Comparison of ENCODE assay signal across 2 cellular contexts in genomic region chr17:15291674-15292361, GRCh38.
TF ChIP-seq lines count a peak whose summit lies in the region.

No MANE protein-coding gene starts in this region.

TF ChIP-seq in Ishikawa, 13 proteins besides CTCF, POLR2A, EP300 and RAD21:
- TF ChIP-seq NFIC (IDR thresholded peaks at IDR 0.05) = peak; percentile 70
- no peak for TF ChIP-seq TCF12 (IDR thresholded peaks at IDR 0.05; ENCODE audit: low read depth)
- TF ChIP-seq, protein P1, sequence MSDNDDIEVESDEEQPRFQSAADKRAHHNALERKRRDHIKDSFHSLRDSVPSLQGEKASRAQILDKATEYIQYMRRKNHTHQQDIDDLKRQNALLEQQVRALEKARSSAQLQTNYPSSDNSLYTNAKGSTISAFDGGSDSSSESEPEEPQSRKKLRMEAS (IDR thresholded peaks at IDR 0.05) = no peak
- no peak for TF ChIP-seq EGR1 (IDR thresholded peaks at IDR 0.05)
- TF ChIP-seq TAF1 (IDR thresholded peaks at IDR 0.05; ENCODE audit: low read depth) = no peak
- TF ChIP-seq TEAD4 (IDR thresholded peaks at IDR 0.05) = peak; percentile 58; the same call in 1 of the 2 replicates
- TF ChIP-seq REST (IDR thresholded peaks at IDR 0.05; ENCODE audit: low read depth) = no peak

TF ChIP-seq in H1, 55 proteins besides CTCF, POLR2A, EP300 and RAD21:
- TF ChIP-seq POU5F1 (IDR thresholded peaks at IDR 0.05; ENCODE audit: low read depth, low read length) (no peak), SUZ12 (IDR thresholded peaks at IDR 0.05; ENCODE audit: low read length) (no peak), BACH1 (IDR thresholded peaks at IDR 0.05; ENCODE audit: low read length) (no peak), SP1 (IDR thresholded peaks at IDR 0.05; ENCODE audit: low read depth, low read length) (no peak), BRCA1 (IDR thresholded peaks at IDR 0.05; ENCODE audit: low read depth, low read length) (no peak), ZNF274 (IDR thresholded peaks at IDR 0.05; ENCODE audit: borderline replicate concordance, extremely low read depth, low read length) (no peak), CBX8 (IDR thresholded peaks at IDR 0.05; ENCODE audit: borderline replicate concordance, low read depth, low read length) (no peak), JUND (IDR thresholded peaks at IDR 0.05; ENCODE audit: low read length) (no peak), TCF12 (IDR thresholded peaks at IDR 0.05; ENCODE audit: low read depth, low read length) (no peak), SP4 (IDR thresholded peaks at IDR 0.05; ENCODE audit: low read length) (no peak)
- TF ChIP-seq, protein P1 (IDR thresholded peaks at IDR 0.05) = no peak
- TF ChIP-seq, protein P2, sequence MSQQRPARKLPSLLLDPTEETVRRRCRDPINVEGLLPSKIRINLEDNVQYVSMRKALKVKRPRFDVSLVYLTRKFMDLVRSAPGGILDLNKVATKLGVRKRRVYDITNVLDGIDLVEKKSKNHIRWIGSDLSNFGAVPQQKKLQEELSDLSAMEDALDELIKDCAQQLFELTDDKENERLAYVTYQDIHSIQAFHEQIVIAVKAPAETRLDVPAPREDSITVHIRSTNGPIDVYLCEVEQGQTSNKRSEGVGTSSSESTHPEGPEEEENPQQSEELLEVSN (IDR thresholded peaks at IDR 0.05) = no peak
- TF ChIP-seq, protein P3, sequence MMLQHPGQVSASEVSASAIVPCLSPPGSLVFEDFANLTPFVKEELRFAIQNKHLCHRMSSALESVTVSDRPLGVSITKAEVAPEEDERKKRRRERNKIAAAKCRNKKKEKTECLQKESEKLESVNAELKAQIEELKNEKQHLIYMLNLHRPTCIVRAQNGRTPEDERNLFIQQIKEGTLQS (IDR thresholded peaks at IDR 0.05; ENCODE audit: insufficient read depth, low read depth, low read length) = no peak
